8 cellular contexts compared by ENCODE assay signal in genomic region chr22:37282385-37282677, GRCh38. TPM values are rescaled to one million over a fixed set of nuclear protein-coding genes. Genes with fewer than 3 reads are reported as not detected.
DNase-seq lines count a peak whose midpoint lies in the region; ATAC-seq lines count a peak whose summit lies in the region.

Gene CYTH4 (plus strand): TSS chr22:37282508. CDS start chr22:37282570, 62 bp downstream.

- peaks cover 22% of the 10 kb centered on the region for H3K36me3 Mint-ChIP-seq in T-cell
- peaks cover 8% of the 10 kb centered on the region for H3K36me3 Mint-ChIP-seq in activated naive CD8-positive, alpha-beta T cell treated with anti-CD3 and anti-CD28 coated beads for 36 hours

- no peaks in the 10 kb centered on the region for H3K9me3 Mint-ChIP-seq in T-cell
- no peaks in the 10 kb centered on the region for H3K9me3 Mint-ChIP-seq in activated naive CD8-positive, alpha-beta T cell treated with anti-CD3 and anti-CD28 coated beads for 36 hours

- H3K4me3 Mint-ChIP-seq in T-cell, result peak within 1 kb of the TSS; percentile 94 to 98 (median 95)
- peak within 1 kb of the TSS; percentile 78 for H3K4me3 Mint-ChIP-seq in activated naive CD8-positive, alpha-beta T cell treated with anti-CD3 and anti-CD28 coated beads for 36 hours

- H3K4me3 ChIP-seq in mucosa of rectum (ENCODE audit: low read length in 2 of 2) (peak within 1 kb of the TSS; percentile 66 to 76), stomach smooth muscle (ENCODE audit: low read length in 2 of 2) (peak within 1 kb of the TSS; percentile 27 to 54), MG63 (no peak within 1 kb of the TSS)

- H3K27ac Mint-ChIP-seq in T-cell, result peak within 1 kb of the TSS; percentile 98 to 99
- H3K27ac Mint-ChIP-seq in activated naive CD8-positive, alpha-beta T cell treated with anti-CD3 and anti-CD28 coated beads for 36 hours, result peak within 1 kb of the TSS; percentile 99

- H3K9ac ChIP-seq in mucosa of rectum (ENCODE audit: low read depth in 1 of 2, low read length in 2 of 2) (peak within 1 kb of the TSS; percentile 34 to 80), stomach smooth muscle (ENCODE audit: low read length in 2 of 2) (peak within 1 kb of the TSS in 1 of 2 donors; percentile 24)

- H3K36me3 ChIP-seq in mucosa of rectum (ENCODE audit: control insufficient read depth in 2 of 2, insufficient read depth in 2 of 2, low read length in 2 of 2) (no peaks in the 10 kb centered on the region), stomach smooth muscle (ENCODE audit: control insufficient read depth in 2 of 2, insufficient read depth in 2 of 2, low read length in 2 of 2) (no peaks in the 10 kb centered on the region), MG63 (no peaks in the 10 kb centered on the region)

- H3K4me1 ChIP-seq in mucosa of rectum (ENCODE audit: control insufficient read depth in 2 of 2, insufficient read depth in 2 of 2, low read length in 2 of 2), result no peaks in the 10 kb centered on the region
- peaks cover 2% of the 10 kb centered on the region for H3K4me1 ChIP-seq in stomach smooth muscle (ENCODE audit: control insufficient read depth, insufficient read depth, low read length)

- peak within 1 kb of the TSS; percentile 40 to 81 for H3K27ac ChIP-seq in mucosa of rectum (ENCODE audit: low read depth in 2 of 2, low read length in 2 of 2)
- no peak within 1 kb of the TSS for H3K27ac ChIP-seq in stomach smooth muscle (ENCODE audit: low read length)

- POLR2A ChIA-PET in T-cell (lab: Charles Lee), result no interaction called here

- DNase-seq in T-cell (peak; percentile 37 to 83 (median 64)), NCI-H1417 treated with DMSO at 0.1 percent for 48 hours (lab: John Stamatoyannopoulos, UW) (no peak), MG63 (no peak)
- DNase-seq in activated naive CD8-positive, alpha-beta T cell treated with anti-CD3 and anti-CD28 coated beads for 36 hours, result peak; percentile 82

- peaks cover 2 to 6% of the 10 kb centered on the region in 2 donors for H3K27me3 ChIP-seq in mucosa of rectum (ENCODE audit: control insufficient read depth in 2 of 2, insufficient read depth in 2 of 2, low read length in 2 of 2)
- peaks cover 20 to 32% of the 10 kb centered on the region in 2 donors for H3K27me3 ChIP-seq in stomach smooth muscle (ENCODE audit: control insufficient read depth in 1 of 2, insufficient read depth in 2 of 2, low read length in 2 of 2)
- H3K27me3 ChIP-seq in MG63, result no peaks in the 10 kb centered on the region

- CTCF ChIA-PET in T-cell (lab: Charles Lee), result interaction anchor here in 1 of 2 donors (0.7 kb wide), 1 partner anchor 14 kb away, joined by 3 read pairs; no protein-coding TSS in a partner anchor

- no peaks in the 10 kb centered on the region for H3K9me3 ChIP-seq in mucosa of rectum (ENCODE audit: control insufficient read depth in 2 of 2, low read length in 2 of 2)
- H3K9me3 ChIP-seq in stomach smooth muscle (ENCODE audit: control insufficient read depth in 2 of 2, low read length in 2 of 2), result no peaks in the 10 kb centered on the region
- no peaks in the 10 kb centered on the region for H3K9me3 ChIP-seq in MG63

- ATAC-seq in GM19324 (IDR thresholded peaks at IDR 0.05; ENCODE audit: low FRiP score, unreplicated experiment) (peak; percentile 45), T-cell (replicated peaks in 1 of 4) (peak; percentile 83 to 87 (median 84)), GM19328 (IDR thresholded peaks at IDR 0.05; ENCODE audit: unreplicated experiment) (no peak)

- H3K4me1 Mint-ChIP-seq in T-cell, result peaks cover 38 to 68% (median 68%) of the 10 kb centered on the region in 3 donors
- peaks cover 42% of the 10 kb centered on the region for H3K4me1 Mint-ChIP-seq in activated naive CD8-positive, alpha-beta T cell treated with anti-CD3 and anti-CD28 coated beads for 36 hours

- no peaks in the 10 kb centered on the region for H3K27me3 Mint-ChIP-seq in T-cell
- H3K27me3 Mint-ChIP-seq in activated naive CD8-positive, alpha-beta T cell treated with anti-CD3 and anti-CD28 coated beads for 36 hours, result no peaks in the 10 kb centered on the region

RNA-seq across cellular contexts. Expression of gene CYTH4, which starts in this region (rescaled TPM):
- total RNA-seq in T-cell, result 100 to 1,000 TPM; 146 to 181 (median 151) TPM
- total RNA-seq in activated naive CD8-positive, alpha-beta T cell treated with anti-CD3 and anti-CD28 coated beads for 36 hours, result 10 to 100 TPM; 16.6 to 17.3 TPM
- 0.36 TPM in 1 of 2 replicates, not detected in the other for total RNA-seq in MG63 (2014; rRNA removed; shearing (Covaris generic); ENCODE audit: low replicate concordance)

Comparison
In these comparisons a context has a peak if more than half of its experiments do, and no peak if none do; other contexts are left out.
1. RNA of gene CYTH4 (total RNA-seq): 146 to 181 TPM in T-cell and 16.6 to 17.3 TPM in activated naive CD8-positive, alpha-beta T cell treated with anti-CD3 and anti-CD28 coated beads for 36 hours; 0.36 TPM in MG63; every median in the first group is over 10 times any median in the second.
2. RNA of gene CYTH4 (total RNA-seq): 146 to 181 TPM in T-cell; 16.6 to 17.3 TPM in activated naive CD8-positive, alpha-beta T cell treated with anti-CD3 and anti-CD28 coated beads for 36 hours; every median in the first group is over 4 times any median in the second.
3. DNase-seq: peak in T-cell (34 of 34) and activated naive CD8-positive, alpha-beta T cell treated with anti-CD3 and anti-CD28 coated beads for 36 hours (single experiment); none in NCI-H1417 treated with DMSO at 0.1 percent for 48 hours (single experiment) and MG63 (single experiment).